Comparison of ENCODE assay signal across 1 cellular context in genomic region chr9:96603305-96604004, GRCh38.
A peak's percentile ranks its signal among the peaks of the same experiment; 100 is the strongest.
TF ChIP-seq lines count a peak whose summit lies in the region.

No MANE protein-coding gene starts in this region.

TF ChIP-seq in K562, 482 proteins besides CTCF, POLR2A, EP300 and RAD21:
- TF ChIP-seq HMG20A (CRISPR knock-in tag; conservative IDR thresholded peaks at IDR 0.05) (no peak), PRDM10 (IDR thresholded peaks at IDR 0.05; ENCODE audit: partially characterized antibody) (peak; percentile 89)
TF ChIP-seq in K562: peak in this region for 1.
